Comparison of ENCODE assay signal across 8 cellular contexts in genomic region chr11:118152552-118153471, GRCh38. TPM values are rescaled to one million over a fixed set of nuclear protein-coding genes. Genes with fewer than 3 reads are reported as not detected.
A peak's percentile ranks its signal among the peaks of the same experiment; 100 is the strongest.
DNase-seq lines count a peak whose midpoint lies in the region; ATAC-seq and TF ChIP-seq lines count a peak whose summit lies in the region.

TSS of gene SCN4B (minus strand) at chr11:118152823. CDS start at chr11:118152673, 150 bp downstream.

- no peaks in the 10 kb centered on the region for H3K9me3 Mint-ChIP-seq in mesothelial cell of epicardium
- no peaks in the 10 kb centered on the region for H3K9me3 Mint-ChIP-seq in type B pancreatic cell

- H3K36me3 Mint-ChIP-seq in mesothelial cell of epicardium = no peaks in the 10 kb centered on the region
- H3K36me3 Mint-ChIP-seq in type B pancreatic cell = no peaks in the 10 kb centered on the region

- intact Hi-C loops in esophagus muscularis mucosa (cut with DNase I) = no loop called here

- H3K27ac Mint-ChIP-seq in mesothelial cell of epicardium = no peak within 1 kb of the TSS
- no peak within 1 kb of the TSS for H3K27ac Mint-ChIP-seq in type B pancreatic cell

- TF ChIP-seq CTCF in WI38 (IDR thresholded peaks at IDR 0.05; ENCODE audit: low read depth, low read length) (no peak), esophagus muscularis mucosa (IDR thresholded peaks at IDR 0.05) (no peak), mesothelial cell of epicardium (IDR thresholded peaks at IDR 0.05; ENCODE audit: unreplicated experiment) (no peak), type B pancreatic cell (conservative IDR thresholded peaks at IDR 0.05) (no peak)

- peaks cover 14 to 46% (median 38%) of the 10 kb centered on the region in 4 donors for H3K4me1 ChIP-seq in esophagus muscularis mucosa

- H3K4me3 ChIP-seq in WI38 (ENCODE audit: low read depth, low read length) (peak within 1 kb of the TSS; percentile 38), esophagus muscularis mucosa (peak within 1 kb of the TSS; percentile 55 to 71 (median 62))

- 0% methylated on average over 3 of the region's 88 CpGs for WGBS in esophagus muscularis mucosa

- peaks cover 0 to 60% (median 18%) of the 10 kb centered on the region in 4 donors for H3K27me3 ChIP-seq in esophagus muscularis mucosa

- TF ChIP-seq POLR2A in esophagus muscularis mucosa (IDR thresholded peaks at IDR 0.05; ENCODE audit: low read depth) = no peak

- peaks cover 19% of the 10 kb centered on the region for H3K4me1 Mint-ChIP-seq in mesothelial cell of epicardium
- peaks cover 12% of the 10 kb centered on the region for H3K4me1 Mint-ChIP-seq in type B pancreatic cell (ENCODE audit: unreplicated experiment)

- H3K4me3 Mint-ChIP-seq in mesothelial cell of epicardium = peak within 1 kb of the TSS; percentile 67
- H3K4me3 Mint-ChIP-seq in type B pancreatic cell = peak within 1 kb of the TSS; percentile 81

- ATAC-seq in GM21786 (IDR thresholded peaks at IDR 0.05; ENCODE audit: unreplicated experiment) (no peak), GM21825 (IDR thresholded peaks at IDR 0.05; ENCODE audit: unreplicated experiment) (no peak)

- peak within 1 kb of the TSS in 2 of 4 donors; percentile 11 to 26 for H3K27ac ChIP-seq in esophagus muscularis mucosa (replicated peaks in 1 of 4)

- H3K27me3 Mint-ChIP-seq in mesothelial cell of epicardium (ENCODE audit: low read depth) (peaks cover 98% of the 10 kb centered on the region), type B pancreatic cell (peaks cover 93% of the 10 kb centered on the region)

- no peaks in the 10 kb centered on the region for H3K9me3 ChIP-seq in esophagus muscularis mucosa

- H3K36me3 ChIP-seq in esophagus muscularis mucosa = no peaks in the 10 kb centered on the region

- in situ Hi-C loops in KBM-7 (cut with MboI; ENCODE audit: low pct_unique_long_range_greater_than_20kb, low sequenced_read_pairs) = no loop called here

- TF ChIP-seq EP300 in esophagus muscularis mucosa (IDR thresholded peaks at IDR 0.05) = no peak

- DNase-seq in COLO668 (lab: John Stamatoyannopoulos, UW; ENCODE audit: unreplicated experiment) (peak; percentile 55), KBM-7 (peak; percentile 55), esophagus muscularis mucosa (ENCODE audit: extremely low spot score) (no peak), mesothelial cell of epicardium (ENCODE audit: low spot score in 2 of 2, unreplicated experiment in 2 of 2) (peak; percentile 60 to 71), type B pancreatic cell (ENCODE audit: extremely low spot score, unreplicated experiment) (no peak)

RNA-seq across cellular contexts. Expression of gene SCN4B, which starts in this region (rescaled TPM):
- total RNA-seq in esophagus muscularis mucosa = 1 to 10 TPM; 3.7 to 8.4 (median 4.4) TPM
- total RNA-seq in mesothelial cell of epicardium = 1.2 to 1.9 TPM (median 1.5 TPM) in 3 replicates
- total RNA-seq in type B pancreatic cell (ENCODE audit: low replicate concordance) = 0.36 and 2.0 TPM in 2 replicates

Comparison
In these comparisons a context has a peak if more than half of its experiments do, and no peak if none do; other contexts are left out.
1. DNase-seq: peak in COLO668 (single experiment), KBM-7 (single experiment) and mesothelial cell of epicardium (2 of 2); none in esophagus muscularis mucosa (single experiment) and type B pancreatic cell (single experiment).